In the genomic region with DNA sequence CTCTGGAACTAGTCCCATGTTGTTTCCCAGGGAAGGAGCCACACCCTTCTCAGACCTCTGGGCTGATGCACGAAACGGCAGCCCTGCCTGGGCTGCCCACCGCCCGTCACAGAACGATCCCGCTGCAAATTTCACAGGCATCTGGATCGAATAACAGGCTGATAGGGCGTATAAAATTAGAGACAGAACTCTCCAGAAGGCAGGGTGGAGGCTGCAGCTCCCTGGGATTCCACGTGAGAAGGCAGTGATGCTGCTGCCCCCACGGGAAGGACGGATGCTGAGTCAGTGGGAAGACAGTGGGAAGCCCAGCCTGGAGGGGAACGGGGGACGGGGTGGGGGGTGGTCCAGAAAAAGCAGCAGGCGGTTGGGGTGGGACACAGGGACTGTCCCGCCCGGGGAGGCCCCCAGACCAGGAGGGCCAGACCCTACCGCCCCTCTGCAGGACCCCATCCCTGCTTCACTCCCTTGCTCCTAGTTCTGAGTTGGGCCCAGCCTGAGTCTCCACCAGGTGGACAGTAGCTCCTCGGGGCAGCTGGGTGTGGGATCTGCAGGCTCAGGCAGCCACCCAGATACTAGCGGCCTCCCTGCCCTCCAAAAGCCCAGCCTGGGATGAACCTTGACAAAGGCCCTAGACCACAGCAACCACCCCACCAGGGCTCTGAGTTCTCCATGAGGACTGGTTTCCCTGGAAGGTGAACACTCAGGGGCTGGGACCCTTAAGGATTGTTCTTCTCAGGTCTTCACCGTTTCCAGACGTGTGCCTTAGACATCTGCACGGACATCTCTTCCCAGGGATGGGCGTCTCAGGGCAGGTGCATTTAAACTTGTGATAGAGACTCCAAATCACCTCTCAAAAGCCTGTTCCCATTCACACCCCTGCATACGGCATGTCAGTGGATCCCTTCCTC, we compare ENCODE assay signal across 1 cellular context.
TF ChIP-seq lines count a peak whose summit lies in the region.

No MANE protein-coding gene starts in this region.

TF ChIP-seq in WTC11, 78 proteins besides CTCF, POLR2A, EP300 and RAD21 (continued from another document):
- TF ChIP-seq, protein P1, sequence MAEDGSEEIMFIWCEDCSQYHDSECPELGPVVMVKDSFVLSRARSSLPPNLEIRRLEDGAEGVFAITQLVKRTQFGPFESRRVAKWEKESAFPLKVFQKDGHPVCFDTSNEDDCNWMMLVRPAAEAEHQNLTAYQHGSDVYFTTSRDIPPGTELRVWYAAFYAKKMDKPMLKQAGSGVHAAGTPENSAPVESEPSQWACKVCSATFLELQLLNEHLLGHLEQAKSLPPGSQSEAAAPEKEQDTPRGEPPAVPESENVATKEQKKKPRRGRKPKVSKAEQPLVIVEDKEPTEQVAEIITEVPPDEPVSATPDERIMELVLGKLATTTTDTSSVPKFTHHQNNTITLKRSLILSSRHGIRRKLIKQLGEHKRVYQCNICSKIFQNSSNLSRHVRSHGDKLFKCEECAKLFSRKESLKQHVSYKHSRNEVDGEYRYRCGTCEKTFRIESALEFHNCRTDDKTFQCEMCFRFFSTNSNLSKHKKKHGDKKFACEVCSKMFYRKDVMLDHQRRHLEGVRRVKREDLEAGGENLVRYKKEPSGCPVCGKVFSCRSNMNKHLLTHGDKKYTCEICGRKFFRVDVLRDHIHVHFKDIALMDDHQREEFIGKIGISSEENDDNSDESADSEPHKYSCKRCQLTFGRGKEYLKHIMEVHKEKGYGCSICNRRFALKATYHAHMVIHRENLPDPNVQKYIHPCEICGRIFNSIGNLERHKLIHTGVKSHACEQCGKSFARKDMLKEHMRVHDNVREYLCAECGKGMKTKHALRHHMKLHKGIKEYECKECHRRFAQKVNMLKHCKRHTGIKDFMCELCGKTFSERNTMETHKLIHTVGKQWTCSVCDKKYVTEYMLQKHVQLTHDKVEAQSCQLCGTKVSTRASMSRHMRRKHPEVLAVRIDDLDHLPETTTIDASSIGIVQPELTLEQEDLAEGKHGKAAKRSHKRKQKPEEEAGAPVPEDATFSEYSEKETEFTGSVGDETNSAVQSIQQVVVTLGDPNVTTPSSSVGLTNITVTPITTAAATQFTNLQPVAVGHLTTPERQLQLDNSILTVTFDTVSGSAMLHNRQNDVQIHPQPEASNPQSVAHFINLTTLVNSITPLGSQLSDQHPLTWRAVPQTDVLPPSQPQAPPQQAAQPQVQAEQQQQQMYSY (CRISPR knock-in tag; IDR thresholded peaks at IDR 0.05), result no peak
- TF ChIP-seq, protein P2, sequence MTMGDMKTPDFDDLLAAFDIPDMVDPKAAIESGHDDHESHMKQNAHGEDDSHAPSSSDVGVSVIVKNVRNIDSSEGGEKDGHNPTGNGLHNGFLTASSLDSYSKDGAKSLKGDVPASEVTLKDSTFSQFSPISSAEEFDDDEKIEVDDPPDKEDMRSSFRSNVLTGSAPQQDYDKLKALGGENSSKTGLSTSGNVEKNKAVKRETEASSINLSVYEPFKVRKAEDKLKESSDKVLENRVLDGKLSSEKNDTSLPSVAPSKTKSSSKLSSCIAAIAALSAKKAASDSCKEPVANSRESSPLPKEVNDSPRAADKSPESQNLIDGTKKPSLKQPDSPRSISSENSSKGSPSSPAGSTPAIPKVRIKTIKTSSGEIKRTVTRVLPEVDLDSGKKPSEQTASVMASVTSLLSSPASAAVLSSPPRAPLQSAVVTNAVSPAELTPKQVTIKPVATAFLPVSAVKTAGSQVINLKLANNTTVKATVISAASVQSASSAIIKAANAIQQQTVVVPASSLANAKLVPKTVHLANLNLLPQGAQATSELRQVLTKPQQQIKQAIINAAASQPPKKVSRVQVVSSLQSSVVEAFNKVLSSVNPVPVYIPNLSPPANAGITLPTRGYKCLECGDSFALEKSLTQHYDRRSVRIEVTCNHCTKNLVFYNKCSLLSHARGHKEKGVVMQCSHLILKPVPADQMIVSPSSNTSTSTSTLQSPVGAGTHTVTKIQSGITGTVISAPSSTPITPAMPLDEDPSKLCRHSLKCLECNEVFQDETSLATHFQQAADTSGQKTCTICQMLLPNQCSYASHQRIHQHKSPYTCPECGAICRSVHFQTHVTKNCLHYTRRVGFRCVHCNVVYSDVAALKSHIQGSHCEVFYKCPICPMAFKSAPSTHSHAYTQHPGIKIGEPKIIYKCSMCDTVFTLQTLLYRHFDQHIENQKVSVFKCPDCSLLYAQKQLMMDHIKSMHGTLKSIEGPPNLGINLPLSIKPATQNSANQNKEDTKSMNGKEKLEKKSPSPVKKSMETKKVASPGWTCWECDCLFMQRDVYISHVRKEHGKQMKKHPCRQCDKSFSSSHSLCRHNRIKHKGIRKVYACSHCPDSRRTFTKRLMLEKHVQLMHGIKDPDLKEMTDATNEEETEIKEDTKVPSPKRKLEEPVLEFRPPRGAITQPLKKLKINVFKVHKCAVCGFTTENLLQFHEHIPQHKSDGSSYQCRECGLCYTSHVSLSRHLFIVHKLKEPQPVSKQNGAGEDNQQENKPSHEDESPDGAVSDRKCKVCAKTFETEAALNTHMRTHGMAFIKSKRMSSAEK (CRISPR knock-in tag; IDR thresholded peaks at IDR 0.05; ENCODE audit: borderline replicate concordance), result no peak
- TF ChIP-seq ATF1 (CRISPR knock-in tag; IDR thresholded peaks at IDR 0.05), result no peak
TF ChIP-seq in WTC11: peak in this region for 0.
